ENCODE assay signal across 8 cellular contexts in genomic region chr17:81189670-81190530, GRCh38. TPM values are rescaled to one million over a fixed set of nuclear protein-coding genes. Genes with fewer than 3 reads are reported as not detected.
DNase-seq lines count a peak whose midpoint lies in the region; ATAC-seq and TF ChIP-seq lines count a peak whose summit lies in the region.
"Had no signal": no experiment of that assay in that cellular context is flagged by ENCODE, and none has a peak within 500 bp of the region (broad histone marks: within the 10 kb centered on the region; RNA-seq: fewer than 3 reads in every experiment).

No MANE protein-coding gene starts in this region.

- H3K4me3 ChIP-seq in fibroblast of the aortic adventitia (ENCODE audit: low read depth, low read length): no peak overlapping the region

- peak; percentile 21 for ATAC-seq in activated naive CD8-positive, alpha-beta T cell treated with anti-CD3 and anti-CD28 coated beads, Interleukin-2, amount 50 U/mL, for 24 hours
- ATAC-seq in GM19452 (IDR thresholded peaks at IDR 0.05; ENCODE audit: unreplicated experiment): no peak

- no peaks in the 10 kb centered on the region for H3K4me1 Mint-ChIP-seq in activated naive CD8-positive, alpha-beta T cell treated with anti-CD3 and anti-CD28 coated beads, Interleukin-2, amount 50 U/mL, for 24 hours
- no peaks in the 10 kb centered on the region for H3K4me1 Mint-ChIP-seq in activated naive CD8-positive, alpha-beta T cell treated with anti-CD3 and anti-CD28 coated beads for 36 hours

- TF ChIP-seq CTCF in fibroblast of the aortic adventitia (IDR thresholded peaks at IDR 0.05; ENCODE audit: insufficient read depth, low read length): peak; percentile 14

- H3K36me3 Mint-ChIP-seq in activated naive CD8-positive, alpha-beta T cell treated with anti-CD3 and anti-CD28 coated beads, Interleukin-2, amount 50 U/mL, for 24 hours (ENCODE audit: low read depth): no peaks in the 10 kb centered on the region
- H3K36me3 Mint-ChIP-seq in activated naive CD8-positive, alpha-beta T cell treated with anti-CD3 and anti-CD28 coated beads for 36 hours: no peaks in the 10 kb centered on the region

- H3K4me3 Mint-ChIP-seq in activated naive CD8-positive, alpha-beta T cell treated with anti-CD3 and anti-CD28 coated beads, Interleukin-2, amount 50 U/mL, for 24 hours: no peak overlapping the region
- H3K4me3 Mint-ChIP-seq in activated naive CD8-positive, alpha-beta T cell treated with anti-CD3 and anti-CD28 coated beads for 36 hours: no peak overlapping the region

- no peak overlapping the region for H3K27ac Mint-ChIP-seq in activated naive CD8-positive, alpha-beta T cell treated with anti-CD3 and anti-CD28 coated beads, Interleukin-2, amount 50 U/mL, for 24 hours
- H3K27ac Mint-ChIP-seq in activated naive CD8-positive, alpha-beta T cell treated with anti-CD3 and anti-CD28 coated beads for 36 hours: no peak overlapping the region

- H3K9me3 Mint-ChIP-seq in activated naive CD8-positive, alpha-beta T cell treated with anti-CD3 and anti-CD28 coated beads, Interleukin-2, amount 50 U/mL, for 24 hours: no peaks in the 10 kb centered on the region
- H3K9me3 Mint-ChIP-seq in activated naive CD8-positive, alpha-beta T cell treated with anti-CD3 and anti-CD28 coated beads for 36 hours: no peaks in the 10 kb centered on the region

- no peak for DNase-seq in activated naive CD8-positive, alpha-beta T cell treated with anti-CD3 and anti-CD28 coated beads, Interleukin-2, amount 50 U/mL, for 24 hours
- no peak for DNase-seq in activated naive CD8-positive, alpha-beta T cell treated with anti-CD3 and anti-CD28 coated beads for 36 hours
- DNase-seq in fibroblast of the aortic adventitia (ENCODE audit: low read depth): no peak
- peak; percentile 38 for DNase-seq in superior temporal gyrus (ENCODE audit: extremely low spot score)
- no peak for DNase-seq in SIG-M5 treated with dmso at 0.1 percent for 504 hours (lab: John Stamatoyannopoulos, UW; ENCODE audit: unreplicated experiment)
- DNase-seq: activated T-cell treated with anti-CD3 and anti-CD28 coated beads, Interleukin-2, amount 50 U/mL, for 1 hour; AML-193 had no signal

- H3K27me3 Mint-ChIP-seq in activated naive CD8-positive, alpha-beta T cell treated with anti-CD3 and anti-CD28 coated beads, Interleukin-2, amount 50 U/mL, for 24 hours: no peaks in the 10 kb centered on the region
- H3K27me3 Mint-ChIP-seq in activated naive CD8-positive, alpha-beta T cell treated with anti-CD3 and anti-CD28 coated beads for 36 hours: no peaks in the 10 kb centered on the region

RNA-seq across cellular contexts. Expression of gene AATK, which starts 23.9 kb away (rescaled TPM):
- total RNA-seq in activated naive CD8-positive, alpha-beta T cell treated with anti-CD3 and anti-CD28 coated beads for 36 hours: under 1 TPM; 0.21 to 0.26 TPM
- 0.16 and 0.18 TPM in 2 replicates for total RNA-seq in fibroblast of the aortic adventitia (ENCODE audit: low replicate concordance)

RNA-seq across cellular contexts. Expression of gene PVALEF, which starts 24.6 kb away (rescaled TPM):
- not detected for total RNA-seq in activated naive CD8-positive, alpha-beta T cell treated with anti-CD3 and anti-CD28 coated beads for 36 hours
- not detected in 2 replicates for total RNA-seq in fibroblast of the aortic adventitia (ENCODE audit: low replicate concordance)

RNA-seq across cellular contexts. Expression of gene CEP131, which starts 32.9 kb away (rescaled TPM):
- total RNA-seq in activated naive CD8-positive, alpha-beta T cell treated with anti-CD3 and anti-CD28 coated beads for 36 hours: 10 to 100 TPM in 1 of 2 experiments, 1 to 10 TPM in 1; 8.6 to 10.2 TPM
- 9.6 and 30.1 TPM in 2 replicates for total RNA-seq in fibroblast of the aortic adventitia (ENCODE audit: low replicate concordance)

RNA-seq across cellular contexts. Expression of gene TEPSIN, which starts 49.0 kb away (rescaled TPM):
- 10 to 100 TPM; 25.9 to 31.7 TPM for total RNA-seq in activated naive CD8-positive, alpha-beta T cell treated with anti-CD3 and anti-CD28 coated beads for 36 hours
- 3.4 and 13.3 TPM in 2 replicates for total RNA-seq in fibroblast of the aortic adventitia (ENCODE audit: low replicate concordance)

RNA-seq across cellular contexts. Expression of gene NDUFAF8, which starts 49.2 kb away (rescaled TPM):
- total RNA-seq in activated naive CD8-positive, alpha-beta T cell treated with anti-CD3 and anti-CD28 coated beads for 36 hours: 100 to 1,000 TPM in 1 of 2 experiments, 10 to 100 TPM in 1; 97.2 to 102 TPM
- 27.4 and 66.6 TPM in 2 replicates for total RNA-seq in fibroblast of the aortic adventitia (ENCODE audit: low replicate concordance)
